ENCODE assay signal across 1 cellular context in the genomic region with DNA sequence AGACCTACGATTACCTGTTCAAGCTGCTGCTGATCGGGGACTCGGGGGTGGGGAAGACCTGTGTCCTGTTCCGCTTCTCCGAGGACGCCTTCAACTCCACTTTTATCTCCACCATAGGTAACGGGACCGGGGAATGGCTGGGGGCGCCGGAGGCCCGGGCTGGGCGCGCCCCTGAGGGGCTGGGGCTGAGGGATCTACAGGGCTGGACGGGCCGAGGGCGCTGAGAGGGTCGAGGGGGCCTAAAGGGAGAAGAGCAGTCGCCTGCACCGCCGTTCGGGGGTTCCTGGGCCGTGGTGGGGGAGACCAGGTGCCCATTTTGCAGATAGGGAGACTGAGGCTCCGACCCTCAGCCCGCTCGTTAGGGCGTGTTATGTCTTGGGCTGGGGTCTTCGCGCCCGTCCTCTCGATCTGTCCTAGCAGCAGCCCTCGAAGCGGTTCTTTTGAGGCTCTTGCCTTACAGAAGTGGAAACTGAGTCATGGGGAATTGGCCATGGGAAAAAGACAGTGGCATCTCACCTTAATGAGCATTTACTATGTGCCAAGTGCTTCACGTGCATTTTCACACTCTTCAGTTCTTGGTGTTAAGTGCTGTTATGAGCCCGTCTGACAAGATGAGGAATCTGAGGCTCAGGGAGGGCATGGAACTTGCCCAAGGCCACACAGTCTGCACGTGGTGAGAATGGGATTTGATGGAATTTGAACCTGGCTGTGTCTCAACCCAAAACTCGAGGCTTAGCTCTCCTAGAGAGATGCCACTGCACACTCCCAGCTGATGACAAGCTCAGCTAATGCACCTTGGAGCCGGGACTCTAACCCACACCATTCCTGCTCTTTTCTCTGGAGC.
TF ChIP-seq lines count a peak whose summit lies in the region.

No MANE protein-coding gene starts in this region.

TF ChIP-seq in endothelial cell of umbilical vein, 7 proteins besides CTCF, POLR2A, EP300 and RAD21:
- TF ChIP-seq MYC (IDR thresholded peaks at IDR 0.05; ENCODE audit: low read depth, low read length) (no peak), GATA2 (IDR thresholded peaks at IDR 0.05; ENCODE audit: insufficient read depth, insufficient read length, low read depth, low read length) (no peak), JUN (IDR thresholded peaks at IDR 0.05; ENCODE audit: borderline replicate concordance, insufficient read depth, insufficient read length, low read depth) (no peak), FOS (IDR thresholded peaks at IDR 0.05; ENCODE audit: borderline replicate concordance, insufficient read depth, low read length) (no peak), POLR2AphosphoS5 (IDR thresholded peaks at IDR 0.05; ENCODE audit: insufficient read depth, low read depth, low read length) (no peak), EZH2 (IDR thresholded peaks at IDR 0.05; ENCODE audit: borderline replicate concordance, low read depth, low read length, severe bottlenecking) (no peak)
- TF ChIP-seq, protein P1, sequence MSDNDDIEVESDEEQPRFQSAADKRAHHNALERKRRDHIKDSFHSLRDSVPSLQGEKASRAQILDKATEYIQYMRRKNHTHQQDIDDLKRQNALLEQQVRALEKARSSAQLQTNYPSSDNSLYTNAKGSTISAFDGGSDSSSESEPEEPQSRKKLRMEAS (IDR thresholded peaks at IDR 0.05; ENCODE audit: insufficient read depth, insufficient read length): no peak
